ENCODE assay signal across 8 cellular contexts in genomic region chr3:171028025-171028778, GRCh38. TPM values are rescaled to one million over a fixed set of nuclear protein-coding genes. Genes with fewer than 3 reads are reported as not detected.
DNase-seq lines count a peak whose midpoint lies in the region; ATAC-seq and TF ChIP-seq lines count a peak whose summit lies in the region.

No MANE protein-coding gene starts in this region.

- DNase-seq in DMS 273 (lab: John Stamatoyannopoulos, UW; ENCODE audit: unreplicated experiment) (peak; percentile 80), lung (ENCODE audit: low spot score) (peak; percentile 41), MM.1S (no peak)
- DNase-seq in activated CD4-positive, alpha-beta T cell treated with anti-CD3 and anti-CD28 coated beads for 48 hours, result peak; percentile 72
- no peak for DNase-seq in effector memory CD4-positive, alpha-beta T cell
- peak; percentile 38 for DNase-seq in stimulated activated CD8-positive, alpha-beta memory T cell treated with anti-CD3 and anti-CD28 coated beads, Interleukin-4, amount 100 ng/mL, for 24 hours (ENCODE audit: low read depth)

- ATAC-seq in HG02798 (IDR thresholded peaks at IDR 0.05; ENCODE audit: poor library complexity, unreplicated experiment) (peak; percentile 68), lung (ENCODE audit: insufficient read depth, low FRiP score) (peak; percentile 81), GM18519 (IDR thresholded peaks at IDR 0.05; ENCODE audit: low FRiP score, unreplicated experiment) (no peak)

- no peaks in the 10 kb centered on the region for H3K9me3 ChIP-seq in effector memory CD4-positive, alpha-beta T cell (ENCODE audit: control insufficient read depth, low read length)
- H3K9me3 ChIP-seq in lung (ENCODE audit: control insufficient read depth in 2 of 2, insufficient read depth in 1 of 2, low read length in 1 of 2) (peaks cover 0 to 1% of the 10 kb centered on the region in 2 donors), MM.1S (replicated peaks; ENCODE audit: insufficient read depth, low read length) (no peaks in the 10 kb centered on the region)

- TF ChIP-seq CTCF in lung (IDR thresholded peaks at IDR 0.05; ENCODE audit: control extremely low read depth, extremely low read depth) (no peak), MM.1S (IDR thresholded peaks at IDR 0.05; ENCODE audit: low read length) (no peak)

- no peaks in the 10 kb centered on the region for H4K20me1 ChIP-seq in MM.1S (ENCODE audit: insufficient read depth, low read length)

- H3K4me2 ChIP-seq in MM.1S (ENCODE audit: low read depth, low read length), result no peak overlapping the region

- no peak overlapping the region for H3K27ac ChIP-seq in effector memory CD4-positive, alpha-beta T cell (ENCODE audit: insufficient read depth, low read length, poor library complexity, severe bottlenecking)
- H3K27ac ChIP-seq in lung (ENCODE audit: low read depth in 1 of 2, low read length in 1 of 2), result peak overlapping the region in 1 of 2 donors; percentile 58
- H3K27ac ChIP-seq in MM.1S (ENCODE audit: low read length), result no peak overlapping the region

- peak overlapping the region; percentile 37 for H3K4me3 ChIP-seq in effector memory CD4-positive, alpha-beta T cell (ENCODE audit: insufficient read depth, low read depth, low read length, poor library complexity, severe bottlenecking)
- no peak overlapping the region for H3K4me3 ChIP-seq in lung
- no peak overlapping the region for H3K4me3 ChIP-seq in MM.1S (ENCODE audit: low read length)

- 12 to 13% methylated on average over 39 of the region's 39 CpGs for WGBS in lung, 2 donors

- peaks cover 6% of the 10 kb centered on the region for H3K27me3 ChIP-seq in effector memory CD4-positive, alpha-beta T cell (replicated peaks; ENCODE audit: control insufficient read depth, insufficient read depth, low read length, poor library complexity, severe bottlenecking)
- H3K27me3 ChIP-seq in lung (ENCODE audit: control insufficient read depth, insufficient read depth) (no peaks in the 10 kb centered on the region), MM.1S (replicated peaks; ENCODE audit: insufficient read depth, low read length) (no peaks in the 10 kb centered on the region)

- H3F3A ChIP-seq in MM.1S (ENCODE audit: insufficient read depth, low read length), result no peaks in the 10 kb centered on the region

- H3K4me1 ChIP-seq in effector memory CD4-positive, alpha-beta T cell (ENCODE audit: control insufficient read depth, insufficient read depth, low read length, poor library complexity, severe bottlenecking), result no peaks in the 10 kb centered on the region
- H3K4me1 ChIP-seq in lung (ENCODE audit: control insufficient read depth in 2 of 2, insufficient read depth in 2 of 2, low read length in 2 of 2) (peaks cover 0 to 4% of the 10 kb centered on the region in 2 donors), MM.1S (ENCODE audit: low read length) (no peaks in the 10 kb centered on the region)

- no peaks in the 10 kb centered on the region for H3K79me2 ChIP-seq in MM.1S (ENCODE audit: low read length)

- H2AFZ ChIP-seq in MM.1S (ENCODE audit: low read length), result no peak overlapping the region

- no peaks in the 10 kb centered on the region for H3K36me3 ChIP-seq in effector memory CD4-positive, alpha-beta T cell (ENCODE audit: control insufficient read depth, insufficient read depth, low read length)
- H3K36me3 ChIP-seq in lung (ENCODE audit: control insufficient read depth in 2 of 2, insufficient read depth in 2 of 2, low read length in 2 of 2) (no peaks in the 10 kb centered on the region), MM.1S (replicated peaks; ENCODE audit: insufficient read depth, low read length) (no peaks in the 10 kb centered on the region)

- no peak overlapping the region for H3K9ac ChIP-seq in MM.1S (ENCODE audit: low read length)

- H3K9me2 ChIP-seq in MM.1S (replicated peaks; ENCODE audit: insufficient read depth, low read length), result no peaks in the 10 kb centered on the region

RNA-seq across cellular contexts. Expression of gene SLC2A2, which starts 1.7 kb away (rescaled TPM):
- under 1 TPM in 1 of 2 donors, not detected in 1; 0.12 TPM for total RNA-seq in lung
- not detected for polyA plus RNA-seq in lung

Comparison
In these comparisons a context has a peak if more than half of its experiments do, and no peak if none do; other contexts are left out.
1. DNase-seq: peak in DMS 273 (single experiment), activated CD4-positive, alpha-beta T cell treated with anti-CD3 and anti-CD28 coated beads for 48 hours (single experiment), lung (single experiment) and stimulated activated CD8-positive, alpha-beta memory T cell treated with anti-CD3 and anti-CD28 coated beads, Interleukin-4, amount 100 ng/mL, for 24 hours (single experiment); none in effector memory CD4-positive, alpha-beta T cell (0 of 3) and MM.1S (single experiment).